8 cellular contexts compared by ENCODE assay signal in the genomic region with DNA sequence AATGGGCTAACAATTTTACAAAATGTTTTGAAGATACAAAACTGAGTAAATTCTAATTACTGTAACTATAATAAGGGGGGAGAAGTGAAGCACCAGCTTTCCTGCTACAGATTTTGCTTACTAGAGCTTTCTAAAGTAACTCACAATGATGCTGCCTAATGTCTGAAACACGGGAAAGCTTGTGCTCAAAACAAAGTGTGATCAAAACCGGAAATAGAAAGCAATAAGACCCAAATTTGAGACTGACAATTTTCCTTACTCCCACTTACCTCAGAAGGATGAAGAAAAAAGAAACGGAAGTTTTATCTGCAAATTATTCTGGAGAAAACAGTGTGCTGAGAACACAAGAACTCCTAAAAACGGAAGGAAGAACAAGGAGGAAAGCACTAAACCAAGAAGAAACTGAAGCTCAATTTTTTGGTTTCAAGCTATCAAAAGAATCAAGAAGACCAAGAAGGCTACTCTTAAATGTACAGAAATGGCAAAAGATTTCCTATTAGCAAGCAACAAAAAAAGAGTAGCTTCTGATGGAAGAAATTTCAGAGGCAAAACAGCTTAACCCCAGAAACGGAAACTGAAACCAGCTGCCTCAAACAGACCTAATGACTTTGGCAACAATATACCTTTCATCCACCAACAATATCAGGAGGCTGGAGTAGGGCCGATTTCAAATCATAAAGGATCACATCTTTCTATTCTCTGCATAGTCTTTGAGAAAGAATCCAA. TPM values are rescaled to one million over a fixed set of nuclear protein-coding genes. Genes with fewer than 3 reads are reported as not detected.
DNase-seq lines count a peak whose midpoint lies in the region; ATAC-seq and TF ChIP-seq lines count a peak whose summit lies in the region.

No MANE protein-coding gene starts in this region.

- peaks cover 42% of the 10 kb centered on the region for H3K4me1 ChIP-seq in BLaER1
- H3K4me1 ChIP-seq in body of pancreas = peaks cover 37% of the 10 kb centered on the region
- peaks cover 9 to 43% of the 10 kb centered on the region in 2 donors for H3K4me1 ChIP-seq in left lung
- H3K4me1 ChIP-seq in upper lobe of right lung = peaks cover 10% of the 10 kb centered on the region

- no peaks in the 10 kb centered on the region for H3K36me3 ChIP-seq in BLaER1
- H3K36me3 ChIP-seq in body of pancreas (replicated peaks in 1 of 2; ENCODE audit: insufficient read depth in 1 of 2, low read depth in 2 of 2) = no peaks in the 10 kb centered on the region
- H3K36me3 ChIP-seq in left lung = no peaks in the 10 kb centered on the region
- H3K36me3 ChIP-seq in upper lobe of right lung = no peaks in the 10 kb centered on the region

- ATAC-seq in GM18858 (IDR thresholded peaks at IDR 0.05; ENCODE audit: unreplicated experiment) = peak; percentile 57
- ATAC-seq in body of pancreas = peak; percentile 68
- ATAC-seq in left lung = peak; percentile 68
- peak; percentile 70 for ATAC-seq in upper lobe of right lung
- no peak for ATAC-seq in omental fat pad (ENCODE audit: low FRiP score)

- peak; percentile 57 for DNase-seq in NCI-H1092 treated with DMSO at 0.1 percent for 48 hours (lab: John Stamatoyannopoulos, UW)
- peak in 1 of 4 donors; percentile 20 for DNase-seq in body of pancreas
- no peak for DNase-seq in left lung
- no peak for DNase-seq in upper lobe of right lung
- no peak for DNase-seq in ureter (ENCODE audit: low spot score)
- no peak for DNase-seq in omental fat pad (ENCODE audit: low spot score)

- H3K27ac ChIP-seq in BLaER1 (peak overlapping the region; percentile 42), body of pancreas (peak overlapping the region; percentile 51 to 73 (median 66)), left lung (peak overlapping the region; percentile 76 to 85), upper lobe of right lung (peak overlapping the region; percentile 83)

- H3K4me2 ChIP-seq in BLaER1 = peak overlapping the region; percentile 83

- peaks cover 100% of the 10 kb centered on the region for H4K20me1 ChIP-seq in BLaER1

- H3K4me3 ChIP-seq in BLaER1 (peak overlapping the region; percentile 46; the same call in 1 of the 2 replicates), body of pancreas (no peak overlapping the region), left lung (peak overlapping the region; percentile 9 to 30), upper lobe of right lung (peak overlapping the region; percentile 50)

- TF ChIP-seq CTCF in body of pancreas (IDR thresholded peaks at IDR 0.05) = no peak
- TF ChIP-seq CTCF in left lung (IDR thresholded peaks at IDR 0.05) = no peak
- TF ChIP-seq CTCF in upper lobe of right lung (IDR thresholded peaks at IDR 0.05) = no peak
- no peak for TF ChIP-seq CTCF in omental fat pad (IDR thresholded peaks at IDR 0.05)

- peak overlapping the region; percentile 69 for H3K9ac ChIP-seq in BLaER1

- WGBS in body of pancreas, 2 donors = 1 to 3% methylated on average over 6 of the region's 6 CpGs

- no peaks in the 10 kb centered on the region for H3K9me3 ChIP-seq in BLaER1
- H3K9me3 ChIP-seq in body of pancreas = no peaks in the 10 kb centered on the region
- no peaks in the 10 kb centered on the region for H3K9me3 ChIP-seq in left lung
- H3K9me3 ChIP-seq in upper lobe of right lung = no peaks in the 10 kb centered on the region

- TF ChIP-seq POLR2A in body of pancreas (IDR thresholded peaks at IDR 0.05) = no peak

- H3K27me3 ChIP-seq in BLaER1 = no peaks in the 10 kb centered on the region
- H3K27me3 ChIP-seq in body of pancreas = no peaks in the 10 kb centered on the region
- H3K27me3 ChIP-seq in left lung = no peaks in the 10 kb centered on the region
- no peaks in the 10 kb centered on the region for H3K27me3 ChIP-seq in upper lobe of right lung

- intact Hi-C loops in body of pancreas (cut with DNase I) (no loop called here), left lung (cut with DNase I) (no loop called here), upper lobe of right lung (cut with DNase I) (no loop called here)

RNA-seq across cellular contexts. Expression of gene AMBRA1, which starts 33.4 kb away (rescaled TPM):
- total RNA-seq in body of pancreas = 10 to 100 TPM; 17.6 to 43.2 TPM
- total RNA-seq in left lung = 10 to 100 TPM; 27.2 to 28.2 TPM
- 33.9 TPM for total RNA-seq in upper lobe of right lung
- total RNA-seq in ureter = 56.0 TPM
- total RNA-seq in omental fat pad = 10 to 100 TPM; 19.2 to 41.0 (median 23.5) TPM

RNA-seq across cellular contexts. Expression of gene HARBI1, which starts 56.6 kb away (rescaled TPM):
- total RNA-seq in body of pancreas (1 to 10 TPM; 2.0 to 2.6 TPM), left lung (1 to 10 TPM; 4.5 to 5.0 TPM), upper lobe of right lung (5.2 TPM), ureter (4.8 TPM), omental fat pad (1 to 10 TPM; 1.4 to 4.0 (median 2.7) TPM)

RNA-seq across cellular contexts. Expression of gene ATG13, which starts 56.9 kb away (rescaled TPM):
- total RNA-seq in body of pancreas (10 to 100 TPM; 36.8 to 76.8 TPM), left lung (10 to 100 TPM; 54.5 to 55.4 TPM), upper lobe of right lung (61.1 TPM), ureter (80.7 TPM), omental fat pad (100 to 1,000 TPM in 1 of 4 donors, 10 to 100 TPM in 3; 73.7 to 137 (median 83.3) TPM)

Comparison
In these comparisons a context has a peak if more than half of its experiments do, and no peak if none do; other contexts are left out.
1. H3K4me3 ChIP-seq: peak in BLaER1 (single experiment), left lung (2 of 2) and upper lobe of right lung (single experiment); none in body of pancreas (0 of 2).
2. Peak in every context shown above with its lines, with median percentiles within 50 percentile points of each other: H3K27ac ChIP-seq.